Comparison of ENCODE assay signal across 8 cellular contexts in genomic region chr1:32220746-32221580, GRCh38. TPM values are rescaled to one million over a fixed set of nuclear protein-coding genes. Genes with fewer than 3 reads are reported as not detected.
DNase-seq lines count a peak whose midpoint lies in the region; ATAC-seq and TF ChIP-seq lines count a peak whose summit lies in the region.

No MANE protein-coding gene starts in this region.

- H3K4me2 ChIP-seq in MM.1S (ENCODE audit: low read depth, low read length): peak overlapping the region; percentile 84

- CTCF ChIA-PET in CD4-positive, alpha-beta memory T cell (lab: Charles Lee; ENCODE audit: partially characterized antibody): interaction anchor here (0.5 to 2.6 kb wide), 3 partner anchors 11 to 152 kb away, joined by 3 to 7 read pairs (median 5); no protein-coding TSS in a partner anchor

- peaks cover 24 to 69% (median 44%) of the 10 kb centered on the region in 4 donors for H3K4me1 Mint-ChIP-seq in CD4-positive, alpha-beta memory T cell
- H3K4me1 Mint-ChIP-seq in neural crest cell: peaks cover 37% of the 10 kb centered on the region

- H3F3A ChIP-seq in MM.1S (ENCODE audit: insufficient read depth, low read length): no peaks in the 10 kb centered on the region

- H2AFZ ChIP-seq in MM.1S (ENCODE audit: low read length): no peak overlapping the region

- H3K4me3 ChIP-seq in CD4-positive, alpha-beta memory T cell (ENCODE audit: low read length in 2 of 2): peak overlapping the region in 1 of 2 donors; percentile 97
- peak overlapping the region; percentile 77; the same call in 1 of the 2 replicates for H3K4me3 ChIP-seq in MM.1S (ENCODE audit: low read length)
- peak overlapping the region; percentile 70 for H3K4me3 ChIP-seq in effector memory CD4-positive, alpha-beta T cell (ENCODE audit: insufficient read depth, low read depth, low read length, poor library complexity, severe bottlenecking)

- TF ChIP-seq CTCF in MM.1S (IDR thresholded peaks at IDR 0.05; ENCODE audit: low read length) (no peak), neural crest cell (conservative IDR thresholded peaks at IDR 0.05) (no peak)

- H3K79me2 ChIP-seq in MM.1S (ENCODE audit: low read length): peaks cover 37% of the 10 kb centered on the region

- no peak for ATAC-seq in GM19452 (IDR thresholded peaks at IDR 0.05; ENCODE audit: unreplicated experiment)
- no peak for ATAC-seq in sciatic nerve

- POLR2A ChIA-PET in CD4-positive, alpha-beta memory T cell (lab: Charles Lee; ENCODE audit: partially characterized antibody): interaction anchor here (0.7 to 4.1 kb wide), 10 partner anchors 11 to 120 kb away, joined by 3 to 24 read pairs (median 3); partner anchors contain the start of genes CCDC28B, HDAC1 and MARCKSL1

- H3K4me1 ChIP-seq in CD4-positive, alpha-beta memory T cell (ENCODE audit: insufficient read depth, low read length): peaks cover 37% of the 10 kb centered on the region
- H3K4me1 ChIP-seq in MM.1S (ENCODE audit: low read length): peaks cover 5% of the 10 kb centered on the region; the same call in 1 of the 2 replicates
- peaks cover 25% of the 10 kb centered on the region for H3K4me1 ChIP-seq in effector memory CD4-positive, alpha-beta T cell (ENCODE audit: control insufficient read depth, insufficient read depth, low read length, poor library complexity, severe bottlenecking)

- intact Hi-C loops in CD4-positive, alpha-beta memory T cell (cut with micrococcal nuclease): no loop called here
- intact Hi-C loops in sciatic nerve (cut with DNase I): no loop called here

- H3K9ac ChIP-seq in MM.1S (ENCODE audit: low read length): peak overlapping the region; percentile 91; the same call in 1 of the 2 replicates

- H4K20me1 ChIP-seq in MM.1S (ENCODE audit: insufficient read depth, low read length): no peaks in the 10 kb centered on the region

- peaks cover 0 to 3% (median 0%) of the 10 kb centered on the region in 8 donors for H3K9me3 Mint-ChIP-seq in CD4-positive, alpha-beta memory T cell
- no peaks in the 10 kb centered on the region for H3K9me3 Mint-ChIP-seq in neural crest cell

- no peak for DNase-seq in CD4-positive, alpha-beta memory T cell
- peak; percentile 1 for DNase-seq in MM.1S
- no peak for DNase-seq in effector memory CD4-positive, alpha-beta T cell
- DNase-seq in neural crest cell (ENCODE audit: low read depth, low spot score): no peak
- no peak for DNase-seq in NCI-H2081 treated with DMSO at 0.1 percent for 48 hours (lab: John Stamatoyannopoulos, UW)
- DNase-seq in D341Med (ENCODE audit: low spot score): no peak
- no peak for DNase-seq in sciatic nerve (ENCODE audit: low spot score)

- H3K27me3 ChIP-seq in CD4-positive, alpha-beta memory T cell (ENCODE audit: insufficient read depth, low read length): no peaks in the 10 kb centered on the region
- no peaks in the 10 kb centered on the region for H3K27me3 ChIP-seq in MM.1S (replicated peaks; ENCODE audit: insufficient read depth, low read length)
- H3K27me3 ChIP-seq in effector memory CD4-positive, alpha-beta T cell (replicated peaks; ENCODE audit: control insufficient read depth, insufficient read depth, low read length, poor library complexity, severe bottlenecking): no peaks in the 10 kb centered on the region

- peaks cover 12 to 46% of the 10 kb centered on the region in 2 donors for H3K36me3 Mint-ChIP-seq in CD4-positive, alpha-beta memory T cell
- H3K36me3 Mint-ChIP-seq in neural crest cell (ENCODE audit: low read depth): peaks cover 2% of the 10 kb centered on the region

- no peaks in the 10 kb centered on the region for H3K9me2 ChIP-seq in MM.1S (replicated peaks; ENCODE audit: insufficient read depth, low read length)

- H3K4me3 Mint-ChIP-seq in CD4-positive, alpha-beta memory T cell: peak overlapping the region; percentile 95 to 99 (median 97)
- peak overlapping the region; percentile 99 for H3K4me3 Mint-ChIP-seq in neural crest cell

- H3K27ac ChIP-seq in CD4-positive, alpha-beta memory T cell (ENCODE audit: low read depth, low read length): peak overlapping the region; percentile 99
- H3K27ac ChIP-seq in MM.1S (ENCODE audit: low read length): no peak overlapping the region
- H3K27ac ChIP-seq in effector memory CD4-positive, alpha-beta T cell (ENCODE audit: insufficient read depth, low read length, poor library complexity, severe bottlenecking): peak overlapping the region; percentile 96

- no peaks in the 10 kb centered on the region for H3K27me3 Mint-ChIP-seq in CD4-positive, alpha-beta memory T cell
- no peaks in the 10 kb centered on the region for H3K27me3 Mint-ChIP-seq in neural crest cell (ENCODE audit: low read depth)

- peaks cover 14% of the 10 kb centered on the region for H3K36me3 ChIP-seq in CD4-positive, alpha-beta memory T cell (ENCODE audit: insufficient read depth, low read length)
- 0 out of 2 replicates have a peak, but pooled peaks cover 3% of the 10 kb centered on the region for H3K36me3 ChIP-seq in MM.1S (replicated peaks; ENCODE audit: insufficient read depth, low read length)
- peaks cover 11% of the 10 kb centered on the region for H3K36me3 ChIP-seq in effector memory CD4-positive, alpha-beta T cell (ENCODE audit: control insufficient read depth, insufficient read depth, low read length)

- peak overlapping the region; percentile 99 to 100 (median 99) for H3K27ac Mint-ChIP-seq in CD4-positive, alpha-beta memory T cell
- H3K27ac Mint-ChIP-seq in neural crest cell (ENCODE audit: unreplicated experiment): no peak overlapping the region

- no peaks in the 10 kb centered on the region for H3K9me3 ChIP-seq in CD4-positive, alpha-beta memory T cell (ENCODE audit: control insufficient read depth in 1 of 2, low read length in 2 of 2)
- no peaks in the 10 kb centered on the region for H3K9me3 ChIP-seq in MM.1S (replicated peaks; ENCODE audit: insufficient read depth, low read length)
- no peaks in the 10 kb centered on the region for H3K9me3 ChIP-seq in effector memory CD4-positive, alpha-beta T cell (ENCODE audit: control insufficient read depth, low read length)

RNA-seq across cellular contexts. Expression of gene TMEM234, which starts 1.2 kb away (rescaled TPM):
- 10 to 100 TPM; 27.1 to 30.7 TPM for total RNA-seq in CD4-positive, alpha-beta memory T cell
- 1 to 10 TPM; 5.1 to 6.1 TPM for polyA plus RNA-seq in CD4-positive, alpha-beta memory T cell
- total RNA-seq in neural crest cell (21.3 and 22.5 TPM in 2 replicates), sciatic nerve (27.0 TPM)

RNA-seq across cellular contexts. Expression of gene EIF3I, which starts 1.2 kb away (rescaled TPM):
- total RNA-seq in CD4-positive, alpha-beta memory T cell: 10 to 100 TPM; 78.3 to 85.3 TPM
- 100 to 1,000 TPM; 165 to 248 TPM for polyA plus RNA-seq in CD4-positive, alpha-beta memory T cell
- total RNA-seq in neural crest cell (190 and 192 TPM in 2 replicates), sciatic nerve (92.3 TPM)

RNA-seq across cellular contexts. Expression of gene DCDC2B, which starts 12.1 kb away (rescaled TPM):
- total RNA-seq in CD4-positive, alpha-beta memory T cell: not detected
- not detected for polyA plus RNA-seq in CD4-positive, alpha-beta memory T cell
- not detected in 2 replicates for total RNA-seq in neural crest cell
- not detected for total RNA-seq in sciatic nerve

RNA-seq across cellular contexts. Expression of gene IQCC, which starts 15.5 kb away (rescaled TPM):
- total RNA-seq in CD4-positive, alpha-beta memory T cell: 1 to 10 TPM; 2.7 TPM
- 1 to 10 TPM in 1 of 2 donors, not detected in 1; 2.3 TPM for polyA plus RNA-seq in CD4-positive, alpha-beta memory T cell
- total RNA-seq in neural crest cell: 7.3 and 7.8 TPM in 2 replicates
- total RNA-seq in sciatic nerve: 1.1 TPM

RNA-seq across cellular contexts. Expression of gene CCDC28B, which starts 20.6 kb away (rescaled TPM):
- total RNA-seq in CD4-positive, alpha-beta memory T cell: 1 to 10 TPM; 4.2 to 5.1 TPM
- polyA plus RNA-seq in CD4-positive, alpha-beta memory T cell: 1 to 10 TPM; 8.5 to 8.6 TPM
- total RNA-seq in neural crest cell: 16.7 and 21.2 TPM in 2 replicates
- total RNA-seq in sciatic nerve: 3.7 TPM
